Comparison of ENCODE assay signal across 1 cellular context in the genomic region with DNA sequence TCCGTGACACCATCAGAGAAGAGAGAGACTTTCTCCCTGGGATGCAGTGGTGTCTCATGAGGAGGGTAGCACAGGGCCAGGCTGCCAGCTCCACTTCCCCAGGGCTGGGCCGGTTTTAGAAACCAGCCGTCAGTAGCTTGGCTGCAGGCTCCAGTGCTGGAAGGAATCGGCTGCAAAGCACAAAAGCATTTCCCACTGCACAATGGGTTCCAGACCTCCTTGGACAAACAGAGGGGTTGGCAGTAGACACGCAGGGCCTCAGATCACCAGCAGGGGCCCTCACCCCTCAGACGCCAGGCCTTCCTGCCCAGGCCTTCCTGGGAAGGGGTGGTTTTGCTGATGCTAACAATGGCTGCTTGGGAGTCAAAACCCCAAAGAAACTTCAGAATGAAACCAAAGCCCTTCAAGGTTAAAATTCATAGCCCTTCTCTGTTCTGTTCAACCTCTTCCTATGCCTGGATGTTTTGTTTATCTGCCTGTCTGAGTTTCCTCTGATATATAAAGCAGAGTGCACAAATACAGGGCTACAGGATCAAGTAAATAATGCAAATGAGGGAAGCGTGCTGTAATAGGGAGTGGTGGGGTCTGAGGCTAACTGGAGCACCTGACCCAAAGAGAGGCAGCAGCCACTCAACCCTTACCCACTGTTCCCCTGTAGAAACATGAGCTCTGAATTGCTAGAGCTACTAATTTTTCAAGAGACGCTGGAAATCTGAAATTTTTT.
TF ChIP-seq lines count a peak whose summit lies in the region.

No MANE protein-coding gene starts in this region.

TF ChIP-seq in HepG2, 621 proteins besides CTCF, POLR2A, EP300 and RAD21 (continued from another document and continues in another):
- TF ChIP-seq CSRNP1 (CRISPR knock-in tag; IDR thresholded peaks at IDR 0.05) (no peak), ZSCAN29 (CRISPR knock-in tag; conservative IDR thresholded peaks at IDR 0.05) (no peak), CEBPZ (IDR thresholded peaks at IDR 0.05; ENCODE audit: low read length) (no peak), NFYC (CRISPR knock-in tag; IDR thresholded peaks at IDR 0.05) (no peak), HNRNPLL (IDR thresholded peaks at IDR 0.05; ENCODE audit: low read depth, low read length, poor library complexity, severe bottlenecking) (no peak), HIC2 (CRISPR knock-in tag; IDR thresholded peaks at IDR 0.05; ENCODE audit: low read depth) (no peak), ONECUT2 (CRISPR knock-in tag; IDR thresholded peaks at IDR 0.05) (no peak), GATA4 (IDR thresholded peaks at IDR 0.05; ENCODE audit: borderline replicate concordance, low read depth) (no peak), ZHX2 (IDR thresholded peaks at IDR 0.05; ENCODE audit: low read depth) (no peak), ZHX2 (CRISPR knock-in tag; IDR thresholded peaks at IDR 0.05; ENCODE audit: borderline replicate concordance) (no peak), MTA1 (CRISPR knock-in tag; IDR thresholded peaks at IDR 0.05; ENCODE audit: borderline replicate concordance) (no peak), ZFYVE20 (CRISPR knock-in tag; IDR thresholded peaks at IDR 0.05; ENCODE audit: borderline replicate concordance, low read depth) (no peak), ZNF737 (CRISPR knock-in tag; IDR thresholded peaks at IDR 0.05; ENCODE audit: borderline replicate concordance) (no peak), NFE2 (CRISPR knock-in tag; IDR thresholded peaks at IDR 0.05) (no peak), ZNF749 (CRISPR knock-in tag; IDR thresholded peaks at IDR 0.05; ENCODE audit: borderline replicate concordance) (no peak), ZNF556 (CRISPR knock-in tag; IDR thresholded peaks at IDR 0.05; ENCODE audit: borderline replicate concordance) (no peak), ZNF235 (CRISPR knock-in tag; IDR thresholded peaks at IDR 0.05; ENCODE audit: borderline replicate concordance) (no peak), ZNF256 (CRISPR knock-in tag; conservative IDR thresholded peaks at IDR 0.05) (no peak), JUNB (CRISPR knock-in tag; IDR thresholded peaks at IDR 0.05; ENCODE audit: borderline replicate concordance) (no peak)
- TF ChIP-seq, protein P1, sequence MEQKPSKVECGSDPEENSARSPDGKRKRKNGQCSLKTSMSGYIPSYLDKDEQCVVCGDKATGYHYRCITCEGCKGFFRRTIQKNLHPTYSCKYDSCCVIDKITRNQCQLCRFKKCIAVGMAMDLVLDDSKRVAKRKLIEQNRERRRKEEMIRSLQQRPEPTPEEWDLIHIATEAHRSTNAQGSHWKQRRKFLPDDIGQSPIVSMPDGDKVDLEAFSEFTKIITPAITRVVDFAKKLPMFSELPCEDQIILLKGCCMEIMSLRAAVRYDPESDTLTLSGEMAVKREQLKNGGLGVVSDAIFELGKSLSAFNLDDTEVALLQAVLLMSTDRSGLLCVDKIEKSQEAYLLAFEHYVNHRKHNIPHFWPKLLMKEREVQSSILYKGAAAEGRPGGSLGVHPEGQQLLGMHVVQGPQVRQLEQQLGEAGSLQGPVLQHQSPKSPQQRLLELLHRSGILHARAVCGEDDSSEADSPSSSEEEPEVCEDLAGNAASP (CRISPR knock-in tag; IDR thresholded peaks at IDR 0.05; ENCODE audit: borderline replicate concordance), result no peak
- TF ChIP-seq, protein P2, sequence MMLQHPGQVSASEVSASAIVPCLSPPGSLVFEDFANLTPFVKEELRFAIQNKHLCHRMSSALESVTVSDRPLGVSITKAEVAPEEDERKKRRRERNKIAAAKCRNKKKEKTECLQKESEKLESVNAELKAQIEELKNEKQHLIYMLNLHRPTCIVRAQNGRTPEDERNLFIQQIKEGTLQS (CRISPR knock-in tag; IDR thresholded peaks at IDR 0.05), result no peak
- TF ChIP-seq, protein P3, sequence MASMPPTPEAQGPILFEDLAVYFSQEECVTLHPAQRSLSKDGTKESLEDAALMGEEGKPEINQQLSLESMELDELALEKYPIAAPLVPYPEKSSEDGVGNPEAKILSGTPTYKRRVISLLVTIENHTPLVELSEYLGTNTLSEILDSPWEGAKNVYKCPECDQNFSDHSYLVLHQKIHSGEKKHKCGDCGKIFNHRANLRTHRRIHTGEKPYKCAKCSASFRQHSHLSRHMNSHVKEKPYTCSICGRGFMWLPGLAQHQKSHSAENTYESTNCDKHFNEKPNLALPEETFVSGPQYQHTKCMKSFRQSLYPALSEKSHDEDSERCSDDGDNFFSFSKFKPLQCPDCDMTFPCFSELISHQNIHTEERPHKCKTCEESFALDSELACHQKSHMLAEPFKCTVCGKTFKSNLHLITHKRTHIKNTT (CRISPR knock-in tag; IDR thresholded peaks at IDR 0.05), result no peak
- TF ChIP-seq, protein P4, sequence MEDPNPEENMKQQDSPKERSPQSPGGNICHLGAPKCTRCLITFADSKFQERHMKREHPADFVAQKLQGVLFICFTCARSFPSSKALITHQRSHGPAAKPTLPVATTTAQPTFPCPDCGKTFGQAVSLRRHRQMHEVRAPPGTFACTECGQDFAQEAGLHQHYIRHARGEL (CRISPR knock-in tag; IDR thresholded peaks at IDR 0.05), result no peak
- TF ChIP-seq, protein P5, sequence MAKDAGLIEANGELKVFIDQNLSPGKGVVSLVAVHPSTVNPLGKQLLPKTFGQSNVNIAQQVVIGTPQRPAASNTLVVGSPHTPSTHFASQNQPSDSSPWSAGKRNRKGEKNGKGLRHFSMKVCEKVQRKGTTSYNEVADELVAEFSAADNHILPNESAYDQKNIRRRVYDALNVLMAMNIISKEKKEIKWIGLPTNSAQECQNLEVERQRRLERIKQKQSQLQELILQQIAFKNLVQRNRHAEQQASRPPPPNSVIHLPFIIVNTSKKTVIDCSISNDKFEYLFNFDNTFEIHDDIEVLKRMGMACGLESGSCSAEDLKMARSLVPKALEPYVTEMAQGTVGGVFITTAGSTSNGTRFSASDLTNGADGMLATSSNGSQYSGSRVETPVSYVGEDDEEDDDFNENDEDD (CRISPR knock-in tag; IDR thresholded peaks at IDR 0.05; ENCODE audit: borderline replicate concordance), result 0 out of 2 replicates have a peak, but pooled peaks have one; percentile 17
